ENCODE assay signal across 33 cellular contexts in genomic region chr1:154572433-154573167, GRCh38. TPM values are rescaled to one million over a fixed set of nuclear protein-coding genes. Genes with fewer than 3 reads are reported as not detected.
A peak's percentile ranks its signal among the peaks of the same experiment; 100 is the strongest.
DNase-seq lines count a peak whose midpoint lies in the region; ATAC-seq lines count a peak whose summit lies in the region.
"Had no signal": no experiment of that assay in that cellular context is flagged by ENCODE, and none has a peak within 500 bp of the region (broad histone marks: within the 10 kb centered on the region; RNA-seq: fewer than 3 reads in every experiment).

No MANE protein-coding gene starts in this region.

- peaks cover 22% of the 10 kb centered on the region for H3K27me3 Mint-ChIP-seq in central memory CD8-positive, alpha-beta T cell

- no peak for ATAC-seq in central memory CD8-positive, alpha-beta T cell (replicated peaks; ENCODE audit: extremely low read depth, poor library complexity, severe bottlenecking)
- ATAC-seq in HG03025 (IDR thresholded peaks at IDR 0.05; ENCODE audit: low FRiP score, unreplicated experiment) (no peak), HG02678 (IDR thresholded peaks at IDR 0.05; ENCODE audit: unreplicated experiment) (no peak)

- H3K18ac ChIP-seq in neuronal stem cell (ENCODE audit: low read length) = no peak overlapping the region

- H3K4me1 ChIP-seq in neuronal stem cell (ENCODE audit: control insufficient read depth in 2 of 2, insufficient read depth in 1 of 2, low read depth in 1 of 2, low read length in 2 of 2) = peaks cover 9 to 11% of the 10 kb centered on the region in 2 donors

- H4K8ac ChIP-seq in neuronal stem cell (ENCODE audit: low read depth, low read length) = no peak overlapping the region

- no CpG with 5 or more reads among the region's 12 CpGs for WGBS in neuronal stem cell (ENCODE audit: extremely low coverage in 2 of 2, insufficient read length in 2 of 2, insufficient replicate concordance in 1 of 2), 2 donors

- peaks cover 2% of the 10 kb centered on the region for H3K36me3 Mint-ChIP-seq in central memory CD8-positive, alpha-beta T cell (ENCODE audit: insufficient read depth)
- H3K36me3 Mint-ChIP-seq: CD8-positive, alpha-beta memory T cell had no signal

- peaks cover 13% of the 10 kb centered on the region for H3K4me1 Mint-ChIP-seq in central memory CD8-positive, alpha-beta T cell

- H2AFZ ChIP-seq in neuronal stem cell (ENCODE audit: low read length) = no peak overlapping the region
- H2AFZ ChIP-seq: parathyroid adenoma had no signal

- no peak overlapping the region for H3K4me3 ChIP-seq in neuronal stem cell (ENCODE audit: low read length in 2 of 2)
- H3K4me3 ChIP-seq: right atrium auricular region, thoracic aorta had no signal

- no peak overlapping the region for H3K4me2 ChIP-seq in neuronal stem cell (ENCODE audit: insufficient read depth, low read length, poor library complexity, severe bottlenecking)

- no peak overlapping the region for H2BK12ac ChIP-seq in neuronal stem cell (ENCODE audit: low read length)

- peak overlapping the region; percentile 10 for H3K9ac ChIP-seq in neuronal stem cell (ENCODE audit: low read depth, low read length, poor library complexity)
- H3K9ac ChIP-seq: parathyroid adenoma had no signal

- no peaks in the 10 kb centered on the region for H3K79me1 ChIP-seq in neuronal stem cell (ENCODE audit: low read depth, low read length)

- H3K23ac ChIP-seq in neuronal stem cell (ENCODE audit: low read depth, low read length, poor library complexity) = no peak overlapping the region

- DNase-seq in NCI-H2196 (lab: John Stamatoyannopoulos, UW; ENCODE audit: unreplicated experiment) = peak; percentile 20
- DNase-seq in NCI-H2196 treated with DMSO at 0.1 percent for 48 hours (lab: John Stamatoyannopoulos, UW; ENCODE audit: unreplicated experiment) = no peak
- DNase-seq in G401 (ENCODE audit: low spot score) = peak; percentile 85
- DNase-seq in central memory CD8-positive, alpha-beta T cell (ENCODE audit: low spot score in 2 of 2) = no peak
- no peak for DNase-seq in neuronal stem cell (ENCODE audit: low spot score)
- no peak for DNase-seq in Ammon's horn (ENCODE audit: low spot score)
- DNase-seq: activated CD4-positive, alpha-beta T cell treated with anti-CD3 and anti-CD28 coated beads for 4 hours; activated CD8-positive, alpha-beta memory T cell treated with anti-CD3 and anti-CD28 coated beads for 24 hours; activated gamma-delta T cell treated with Interleukin-2 at 50 U/mL for 16 hours; activated naive CD8-positive, alpha-beta T cell treated with anti-CD3 and anti-CD28 coated beads, Interleukin-2, amount 10 ng/mL, durations not matched to agents 7 days and 5 days; aorta; CD8-positive, alpha-beta memory T cell; cortex of kidney; DMS153; effector memory CD4-positive, alpha-beta T cell; GF-D8; mammary epithelial cell; NCI-H1105 treated with DMSO at 0.1 percent for 48 hours; NCI-H2029; NCI-H446; NCI-H748 treated with DMSO at 0.1 percent for 48 hours; SHP77 treated with DMSO at 0.1 percent for 48 hours; stimulated activated CD4-positive, alpha-beta T cell treated with anti-CD3 and anti-CD28 coated beads, Interleukin-2, amount 100 ng/mL, for 24 hours; SW 1271 had no signal

- H4K91ac ChIP-seq in neuronal stem cell (ENCODE audit: low read depth, low read length, poor library complexity) = no peak overlapping the region

- H3K14ac ChIP-seq in neuronal stem cell (ENCODE audit: low read length) = no peak overlapping the region

- peak overlapping the region; percentile 68 for H3K27ac Mint-ChIP-seq in central memory CD8-positive, alpha-beta T cell (ENCODE audit: low read depth)
- H3K27ac Mint-ChIP-seq: activated naive CD8-positive, alpha-beta T cell treated with anti-CD3 and anti-CD28 coated beads, Interleukin-2, amount 10 ng/mL, durations not matched to agents 7 days and 5 days; B cell; CD8-positive, alpha-beta memory T cell; nephron; stimulated activated naive CD8-positive, alpha-beta T cell treated with anti-CD3 and anti-CD28 coated beads, Interleukin-15, Interleukin-2, amounts not matched to agents 100 ng/mL and 50 ng/mL, for 24 hours had no signal

- H3K9me3 Mint-ChIP-seq in central memory CD8-positive, alpha-beta T cell = no peaks in the 10 kb centered on the region
- H3K9me3 Mint-ChIP-seq: activated naive CD8-positive, alpha-beta T cell treated with anti-CD3 and anti-CD28 coated beads, Interleukin-2, amount 10 ng/mL, durations not matched to agents 7 days and 5 days; nephron; stimulated activated naive CD8-positive, alpha-beta T cell treated with anti-CD3 and anti-CD28 coated beads, Interleukin-15, Interleukin-2, amounts not matched to agents 100 ng/mL and 50 ng/mL, for 24 hours had no signal

- in situ Hi-C loops in G401 (cut with HindIII; ENCODE audit: low sequenced_read_pairs) = no loop called here

- peaks cover 0 to 12% (median 0%) of the 10 kb centered on the region in 3 experiments for H3K27me3 ChIP-seq in neuronal stem cell (ENCODE audit: control insufficient read depth in 3 of 3, insufficient read depth in 3 of 3, low read depth in 1 of 3, low read length in 3 of 3)
- H3K27me3 ChIP-seq: right atrium auricular region had no signal

- H2AK5ac ChIP-seq in neuronal stem cell (ENCODE audit: low read depth, low read length) = no peak overlapping the region

- H3K27ac ChIP-seq in neuronal stem cell (replicated peaks; ENCODE audit: low read length) = no peak overlapping the region
- H3K27ac ChIP-seq: parathyroid adenoma, right atrium auricular region, thoracic aorta had no signal

- no peaks in the 10 kb centered on the region for H3K9me3 ChIP-seq in neuronal stem cell (replicated peaks in 1 of 2; ENCODE audit: control insufficient read depth in 2 of 2, insufficient read depth in 1 of 2, low read depth in 1 of 2, low read length in 2 of 2)
- H3K9me3 ChIP-seq: right atrium auricular region, thoracic aorta had no signal

- H3K4ac ChIP-seq in neuronal stem cell (ENCODE audit: low read length) = no peak overlapping the region

- H3K4me3 Mint-ChIP-seq in central memory CD8-positive, alpha-beta T cell = no peak overlapping the region
- H3K4me3 Mint-ChIP-seq: activated naive CD8-positive, alpha-beta T cell treated with anti-CD3 and anti-CD28 coated beads, Interleukin-2, amount 10 ng/mL, durations not matched to agents 7 days and 5 days; B cell; CD8-positive, alpha-beta memory T cell; stimulated activated naive CD8-positive, alpha-beta T cell treated with anti-CD3 and anti-CD28 coated beads, Interleukin-15, Interleukin-2, amounts not matched to agents 100 ng/mL and 50 ng/mL, for 24 hours had no signal

- no peak overlapping the region for H2BK15ac ChIP-seq in neuronal stem cell (ENCODE audit: low read length)

- H2BK5ac ChIP-seq in neuronal stem cell (ENCODE audit: low read length) = no peak overlapping the region

- H3K36me3 ChIP-seq in neuronal stem cell (replicated peaks in 1 of 2; ENCODE audit: control insufficient read depth in 2 of 2, insufficient read depth in 2 of 2, low read length in 2 of 2) = peaks cover 3 to 66% of the 10 kb centered on the region in 2 donors
- H3K36me3 ChIP-seq: right atrium auricular region, thoracic aorta had no signal

- H2BK120ac ChIP-seq in neuronal stem cell (ENCODE audit: low read depth, low read length) = no peak overlapping the region

RNA-seq across cellular contexts. Expression of gene CHRNB2, which starts 5.0 kb away (rescaled TPM):
- not detected in 2 replicates for total RNA-seq in G401 (2014; rRNA removed; shearing (Covaris generic))
- polyA plus RNA-seq in neuronal stem cell (2013, experiment 1 of 2) = 0.66 TPM
- polyA plus RNA-seq in neuronal stem cell (2013, experiment 2 of 2) = 0.51 TPM
- total RNA-seq: activated naive CD8-positive, alpha-beta T cell treated with anti-CD3 and anti-CD28 coated beads, Interleukin-2, amount 10 ng/mL, durations not matched to agents 7 days and 5 days; aorta; B cell; CD8-positive, alpha-beta memory T cell; epithelial cell of proximal tubule; thoracic aorta had no signal

RNA-seq across cellular contexts. Expression of gene UBE2Q1, which starts 14.1 kb away (rescaled TPM):
- 38.0 and 61.2 TPM in 2 replicates for total RNA-seq in G401 (2014; rRNA removed; shearing (Covaris generic))
- 50.6 TPM for polyA plus RNA-seq in neuronal stem cell (2013, experiment 1 of 2)
- polyA plus RNA-seq in neuronal stem cell (2013, experiment 2 of 2) = 49.4 TPM

RNA-seq across cellular contexts. Expression of gene ADAR, which starts 35.4 kb away (rescaled TPM):
- 67.4 and 94.1 TPM in 2 replicates for total RNA-seq in G401 (2014; rRNA removed; shearing (Covaris generic))
- polyA plus RNA-seq in neuronal stem cell (2013, experiment 1 of 2) = 63.7 TPM
- 66.8 TPM for polyA plus RNA-seq in neuronal stem cell (2013, experiment 2 of 2)

Comparison
In these comparisons a context has a peak if more than half of its experiments do, and no peak if none do; other contexts are left out.
1. DNase-seq: peak in NCI-H2196 (single experiment) and G401 (single experiment); none in NCI-H2196 treated with DMSO at 0.1 percent for 48 hours (single experiment), central memory CD8-positive, alpha-beta T cell (0 of 2), neuronal stem cell (single experiment) and Ammon's horn (single experiment).